Comparison of ENCODE assay signal across 11 cellular contexts in genomic region chr5:141525659-141526058, GRCh38. TPM values are rescaled to one million over a fixed set of nuclear protein-coding genes. Genes with fewer than 3 reads are reported as not detected.
DNase-seq lines count a peak whose midpoint lies in the region; ATAC-seq, FAIRE-seq and TF ChIP-seq lines count a peak whose summit lies in the region.
"Had no signal": no experiment of that assay in that cellular context is flagged by ENCODE, and none has a peak within 500 bp of the region (broad histone marks: within the 10 kb centered on the region; RNA-seq: fewer than 3 reads in every experiment).

No MANE protein-coding gene starts in this region.

- peaks cover 5% of the 10 kb centered on the region for H3K79me2 ChIP-seq in astrocyte (ENCODE audit: insufficient read depth, low read length)

- no peaks in the 10 kb centered on the region for H3K9me3 ChIP-seq in astrocyte (ENCODE audit: insufficient read depth, low read depth, low read length)
- H3K9me3 ChIP-seq: HAP-1 had no signal

- H3K27me3 Mint-ChIP-seq in astrocyte (ENCODE audit: low read depth, unreplicated experiment) (no peaks in the 10 kb centered on the region), memory B cell (no peaks in the 10 kb centered on the region)
- H3K27me3 Mint-ChIP-seq in stimulated activated naive B cell treated with anti-CD40 and anti-IgM and Interleukin-4, amounts not matched to agents 10 μg/mL and 1 μg/mL and 100 μg/mL, for 72 hours, result no peaks in the 10 kb centered on the region

- no peak for TF ChIP-seq CTCF in astrocyte (IDR thresholded peaks at IDR 0.05; ENCODE audit: insufficient read depth, low read depth, low read length)

- no peak for FAIRE-seq in astrocyte (lab: Jason Lieb, UNC)

- ATAC-seq in memory B cell (ENCODE audit: low read depth) (no peak), GM21723 (IDR thresholded peaks at IDR 0.05; ENCODE audit: unreplicated experiment) (no peak), GM18861 (IDR thresholded peaks at IDR 0.05; ENCODE audit: unreplicated experiment) (no peak), HG02588 (IDR thresholded peaks at IDR 0.05; ENCODE audit: unreplicated experiment) (no peak)
- no peak for ATAC-seq in stimulated activated naive B cell treated with anti-CD40 and anti-IgM and Interleukin-4, amounts not matched to agents 10 μg/mL and 1 μg/mL and 100 μg/mL, for 72 hours (replicated peaks)

- peaks cover 14% of the 10 kb centered on the region for H3K36me3 ChIP-seq in astrocyte (ENCODE audit: insufficient read depth, low read length)

- no peaks in the 10 kb centered on the region for H4K20me1 ChIP-seq in astrocyte (ENCODE audit: insufficient read depth, low read length)

- H3K36me3 Mint-ChIP-seq in astrocyte (ENCODE audit: low read depth, unreplicated experiment), result peaks cover 13% of the 10 kb centered on the region
- peaks cover 45% of the 10 kb centered on the region for H3K36me3 Mint-ChIP-seq in memory B cell
- peaks cover 29 to 65% of the 10 kb centered on the region in 2 donors for H3K36me3 Mint-ChIP-seq in stimulated activated naive B cell treated with anti-CD40 and anti-IgM and Interleukin-4, amounts not matched to agents 10 μg/mL and 1 μg/mL and 100 μg/mL, for 72 hours

- no peak overlapping the region for H3K4me3 Mint-ChIP-seq in astrocyte (ENCODE audit: unreplicated experiment)
- H3K4me3 Mint-ChIP-seq in memory B cell, result no peak overlapping the region
- no peak overlapping the region for H3K4me3 Mint-ChIP-seq in stimulated activated naive B cell treated with anti-CD40 and anti-IgM and Interleukin-4, amounts not matched to agents 10 μg/mL and 1 μg/mL and 100 μg/mL, for 72 hours

- peak overlapping the region; percentile 76 for H3K4me2 ChIP-seq in astrocyte (ENCODE audit: low read length)

- H3K9me3 Mint-ChIP-seq in astrocyte (ENCODE audit: unreplicated experiment), result no peaks in the 10 kb centered on the region
- no peaks in the 10 kb centered on the region for H3K9me3 Mint-ChIP-seq in memory B cell
- no peaks in the 10 kb centered on the region for H3K9me3 Mint-ChIP-seq in stimulated activated naive B cell treated with anti-CD40 and anti-IgM and Interleukin-4, amounts not matched to agents 10 μg/mL and 1 μg/mL and 100 μg/mL, for 72 hours

- no peaks in the 10 kb centered on the region for H3K27me3 ChIP-seq in astrocyte (ENCODE audit: insufficient read depth, low read length)

- DNase-seq in HT-29 (ENCODE audit: low spot score), result peak; percentile 24
- DNase-seq in astrocyte (ENCODE audit: low read depth), result no peak
- no peak for DNase-seq in memory B cell (ENCODE audit: low spot score in 2 of 2)
- DNase-seq in stimulated activated naive B cell treated with anti-CD40 and anti-IgM and Interleukin-4, amounts not matched to agents 10 μg/mL and 1 μg/mL and 100 μg/mL, for 72 hours, result no peak
- no peak for DNase-seq in activated CD4-positive, alpha-beta T cell treated with anti-CD3 and anti-CD28 coated beads for 1 hour
- DNase-seq: NCI-H2029 treated with DMSO at 0.1 percent for 48 hours, RPMI8226 had no signal

- no peak overlapping the region for H3K4me3 ChIP-seq in astrocyte (ENCODE audit: insufficient read depth, low read depth, low read length)
- H3K4me3 ChIP-seq: HAP-1 had no signal

- peak overlapping the region; percentile 64 for H3K9ac ChIP-seq in astrocyte (ENCODE audit: low read length)

- H3K4me1 Mint-ChIP-seq in astrocyte (ENCODE audit: low read depth, unreplicated experiment), result peaks cover 53% of the 10 kb centered on the region
- H3K4me1 Mint-ChIP-seq in memory B cell, result peaks cover 12% of the 10 kb centered on the region
- peaks cover 21 to 29% of the 10 kb centered on the region in 2 donors for H3K4me1 Mint-ChIP-seq in stimulated activated naive B cell treated with anti-CD40 and anti-IgM and Interleukin-4, amounts not matched to agents 10 μg/mL and 1 μg/mL and 100 μg/mL, for 72 hours

- peaks cover 56% of the 10 kb centered on the region for H3K4me1 ChIP-seq in astrocyte (ENCODE audit: insufficient read depth, low read length)

- H2AFZ ChIP-seq in astrocyte (ENCODE audit: low read depth, low read length), result no peak overlapping the region

- H3K27ac Mint-ChIP-seq in astrocyte (ENCODE audit: unreplicated experiment), result no peak overlapping the region
- H3K27ac Mint-ChIP-seq in memory B cell, result peak overlapping the region; percentile 32
- peak overlapping the region; percentile 20 for H3K27ac Mint-ChIP-seq in stimulated activated naive B cell treated with anti-CD40 and anti-IgM and Interleukin-4, amounts not matched to agents 10 μg/mL and 1 μg/mL and 100 μg/mL, for 72 hours

- H3K27ac ChIP-seq in astrocyte (ENCODE audit: low read depth, low read length), result peak overlapping the region; percentile 77

RNA-seq across cellular contexts. Expression of gene PCDHGC5, which starts 36.8 kb away (rescaled TPM):
- total RNA-seq in HT-29 (2014; rRNA removed; shearing (Covaris generic)), result 0.61 TPM in 1 of 2 replicates, not detected in the other
- 7.7 and 10.9 TPM in 2 replicates for total RNA-seq in astrocyte

RNA-seq across cellular contexts. Expression of gene PCDHGC4, which starts 40.8 kb away (rescaled TPM):
- 1.7 TPM in 1 of 2 replicates, not detected in the other for total RNA-seq in HT-29 (2014; rRNA removed; shearing (Covaris generic))
- 6.6 and 7.4 TPM in 2 replicates for total RNA-seq in astrocyte

RNA-seq across cellular contexts. Expression of gene PCDHGC3, which starts 49.9 kb away (rescaled TPM):
- total RNA-seq in HT-29 (2014; rRNA removed; shearing (Covaris generic)), result 1.8 and 2.1 TPM in 2 replicates
- 84.7 and 100.0 TPM in 2 replicates for total RNA-seq in astrocyte

Comparison
In these comparisons a context has a peak if more than half of its experiments do, and no peak if none do; other contexts are left out.
1. RNA of gene PCDHGC3, which starts 49.9 kb away (total RNA-seq): 84.7 to 100.0 TPM in astrocyte; 1.8 to 2.1 TPM in HT-29; every median in the first group is over 10 times any median in the second.